In genomic region chr11:79412761-79413160, GRCh38 we compare ENCODE assay signal across 14 cellular contexts. TPM values are rescaled to one million over a fixed set of nuclear protein-coding genes. Genes with fewer than 3 reads are reported as not detected.
DNase-seq lines count a peak whose midpoint lies in the region; ATAC-seq and TF ChIP-seq lines count a peak whose summit lies in the region.
"Had no signal": no experiment of that assay in that cellular context is flagged by ENCODE, and none has a peak within 500 bp of the region (broad histone marks: within the 10 kb centered on the region; RNA-seq: fewer than 3 reads in every experiment).

No MANE protein-coding gene starts in this region.

- H3K4me3 ChIP-seq in endodermal cell (ENCODE audit: low read length): no peak overlapping the region
- no peak overlapping the region for H3K4me3 ChIP-seq in subcutaneous abdominal adipose tissue (ENCODE audit: low read depth in 1 of 5, low read length in 5 of 5)
- no peak overlapping the region for H3K4me3 ChIP-seq in PC-3 (ENCODE audit: low read length)

- peaks cover 34% of the 10 kb centered on the region for H3K36me3 Mint-ChIP-seq in endodermal cell (ENCODE audit: low read depth)
- H3K36me3 Mint-ChIP-seq: activated naive CD8-positive, alpha-beta T cell; memory B cell; T-cell had no signal

- H3K36me3 ChIP-seq in endodermal cell (ENCODE audit: control insufficient read depth, insufficient read depth, low read length) (peaks cover 26% of the 10 kb centered on the region), subcutaneous abdominal adipose tissue (ENCODE audit: control insufficient read depth in 5 of 5, insufficient read depth in 5 of 5, low read length in 5 of 5) (no peaks in the 10 kb centered on the region), PC-3 (ENCODE audit: low read depth, low read length) (no peaks in the 10 kb centered on the region)
- H3K36me3 ChIP-seq: neutrophil had no signal

- H3K27ac ChIP-seq in endodermal cell (ENCODE audit: low read depth, low read length) (peak overlapping the region; percentile 75), subcutaneous abdominal adipose tissue (ENCODE audit: low read depth, low read length) (peak overlapping the region; percentile 59), PC-3 (ENCODE audit: low read length) (no peak overlapping the region)
- H3K27ac ChIP-seq: neutrophil had no signal

- H3K9me3 ChIP-seq in endodermal cell (ENCODE audit: control insufficient read depth, low read length): peaks cover 15% of the 10 kb centered on the region
- H3K9me3 ChIP-seq in subcutaneous abdominal adipose tissue (ENCODE audit: control insufficient read depth in 5 of 5, low read length in 5 of 5): no peaks in the 10 kb centered on the region
- H3K9me3 ChIP-seq in PC-3 (ENCODE audit: low read length): no peaks in the 10 kb centered on the region
- H3K9me3 ChIP-seq: neutrophil had no signal

- CTCF ChIA-PET in PC-3 (lab: Charles Lee) (no interaction called here), GM10248 (lab: Yijun Ruan, JAX) (interaction anchor here (2.3 to 2.5 kb wide), 2 partner anchors 12 to 81 kb away, joined by 7 to 9 read pairs; no protein-coding TSS in a partner anchor)

- ATAC-seq in HG03432 (IDR thresholded peaks at IDR 0.05; ENCODE audit: unreplicated experiment) (peak; percentile 67), PC-3 (no peak)
- ATAC-seq: T-cell had no signal

- H2AFZ ChIP-seq in PC-3 (ENCODE audit: low read length): no peak overlapping the region

- POLR2A ChIA-PET in PC-3 (lab: Charles Lee; ENCODE audit: unreplicated experiment) (no interaction called here), GM10248 (lab: Yijun Ruan, JAX) (no interaction called here)

- no peak overlapping the region for H3K27ac Mint-ChIP-seq in endodermal cell
- H3K27ac Mint-ChIP-seq: activated naive CD8-positive, alpha-beta T cell; memory B cell; T-cell had no signal

- peaks cover 12% of the 10 kb centered on the region for H3K9me3 Mint-ChIP-seq in endodermal cell
- H3K9me3 Mint-ChIP-seq: memory B cell had no signal

- no peak overlapping the region for H3K4me3 Mint-ChIP-seq in endodermal cell
- H3K4me3 Mint-ChIP-seq: activated naive CD8-positive, alpha-beta T cell; memory B cell; T-cell had no signal

- intact Hi-C loops in PC-3 (cut with micrococcal nuclease): no loop called here

- DNase-seq in NCI-H1092 (lab: John Stamatoyannopoulos, UW): peak; percentile 3
- no peak for DNase-seq in NCI-H1092 treated with DMSO at 0.1 percent for 48 hours (lab: John Stamatoyannopoulos, UW)
- no peak for DNase-seq in endodermal cell
- no peak for DNase-seq in GM20000 (ENCODE audit: low spot score)
- no peak for DNase-seq in PC-3
- no peak for DNase-seq in GM10248 (ENCODE audit: extremely low spot score)
- DNase-seq: 8988T, OCI-M1, T-cell had no signal

- peaks cover 27% of the 10 kb centered on the region for H3K4me1 Mint-ChIP-seq in endodermal cell
- H3K4me1 Mint-ChIP-seq: memory B cell, T-cell had no signal

- no peaks in the 10 kb centered on the region for H3K79me2 ChIP-seq in PC-3 (ENCODE audit: low read length)

- H3K27me3 ChIP-seq in endodermal cell (ENCODE audit: control insufficient read depth, insufficient read depth, low read length, poor library complexity, severe bottlenecking) (no peaks in the 10 kb centered on the region), subcutaneous abdominal adipose tissue (ENCODE audit: control insufficient read depth in 5 of 5, insufficient read depth in 4 of 5, low read length in 5 of 5) (no peaks in the 10 kb centered on the region), PC-3 (ENCODE audit: low read length) (peaks cover 14% of the 10 kb centered on the region; the same call in 1 of the 2 replicates)
- H3K27me3 ChIP-seq: neutrophil had no signal

- H3F3A ChIP-seq in PC-3 (ENCODE audit: low read length, unreplicated experiment): no peaks in the 10 kb centered on the region

- TF ChIP-seq CTCF in endodermal cell (conservative IDR thresholded peaks at IDR 0.05) (no peak), GM20000 (IDR thresholded peaks at IDR 0.05; ENCODE audit: extremely low read depth, missing control alignments) (no peak), PC-3 (conservative IDR thresholded peaks at IDR 0.05; ENCODE audit: low read depth, low read length) (no peak), GM10248 (IDR thresholded peaks at IDR 0.05; ENCODE audit: control extremely low read depth, extremely low read depth, low read depth, missing control alignments) (no peak)

- no TSS peak for BruUV-seq in PC-3 (replicated peaks; lab: Mats Ljungman, UMichigan)

- no peak overlapping the region for H3K9ac ChIP-seq in endodermal cell (ENCODE audit: extremely low read depth, low read length, poor library complexity, severe bottlenecking)
- no peak overlapping the region for H3K9ac ChIP-seq in subcutaneous abdominal adipose tissue (ENCODE audit: low read length in 5 of 5)
- no peak overlapping the region for H3K9ac ChIP-seq in PC-3 (ENCODE audit: low read length)

- no peak overlapping the region for H3K4me2 ChIP-seq in PC-3 (ENCODE audit: low read length)

- no peaks in the 10 kb centered on the region for H4K20me1 ChIP-seq in PC-3 (ENCODE audit: low read length)

- WGBS in endodermal cell (ENCODE audit: insufficient coverage in 1 of 2, insufficient read length in 1 of 2), 2 experiments: 83 to 89% methylated on average over 1 of the region's 1 CpG

- no peaks in the 10 kb centered on the region for H3K27me3 Mint-ChIP-seq in endodermal cell (ENCODE audit: insufficient read depth)

- H3K4me1 ChIP-seq in endodermal cell (ENCODE audit: control insufficient read depth, insufficient read depth, low read length): peaks cover 8% of the 10 kb centered on the region
- H3K4me1 ChIP-seq in subcutaneous abdominal adipose tissue (ENCODE audit: control insufficient read depth in 5 of 5, insufficient read depth in 5 of 5, low read length in 5 of 5): peaks cover 6 to 28% (median 24%) of the 10 kb centered on the region in 5 donors
- peaks cover 18% of the 10 kb centered on the region for H3K4me1 ChIP-seq in PC-3 (ENCODE audit: insufficient read depth, low read length)

- H3K9me2 ChIP-seq in PC-3 (replicated peaks; ENCODE audit: low read length): no peaks in the 10 kb centered on the region

RNA-seq across cellular contexts. Expression of gene TENM4, which starts 28.1 kb away (rescaled TPM):
- total RNA-seq in endodermal cell (100 to 1,000 TPM in 1 of 2 donors, 10 to 100 TPM in 1; 68.2 to 130 TPM), PC-3 (2014; rRNA removed) (19.7 and 37.1 TPM in 2 replicates)
- 23.1 TPM for polyA plus RNA-seq in endodermal cell (2013, experiment 1 of 2)
- 21.2 TPM for polyA plus RNA-seq in endodermal cell (2013, experiment 2 of 2)
